25 cellular contexts compared by ENCODE assay signal in the genomic region with DNA sequence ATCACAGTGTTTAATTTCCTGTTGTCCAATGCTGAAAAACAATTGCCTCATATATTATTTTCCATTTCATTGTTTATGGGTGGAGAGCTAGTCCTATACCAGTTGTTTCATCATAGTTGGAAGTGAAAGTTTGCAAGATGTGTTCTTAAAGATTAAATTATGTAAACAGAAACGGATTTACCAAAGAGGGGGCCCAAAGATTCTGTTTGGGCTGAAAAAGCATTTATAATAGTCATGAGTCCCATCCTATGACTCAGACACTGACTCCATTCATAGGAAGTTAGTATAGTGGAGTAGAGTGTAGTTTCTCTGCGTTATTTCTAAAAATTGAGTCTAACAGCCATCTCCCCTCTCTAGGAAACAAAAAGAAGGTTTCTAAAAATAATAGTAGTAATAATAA. TPM values are rescaled to one million over a fixed set of nuclear protein-coding genes. Genes with fewer than 3 reads are reported as not detected.
DNase-seq lines count a peak whose midpoint lies in the region; ATAC-seq, FAIRE-seq and TF ChIP-seq lines count a peak whose summit lies in the region.
"Had no signal": no experiment of that assay in that cellular context is flagged by ENCODE, and none has a peak within 500 bp of the region (broad histone marks: within the 10 kb centered on the region; RNA-seq: fewer than 3 reads in every experiment).

No MANE protein-coding gene starts in this region.

- H3K9ac ChIP-seq in HepG2 (ENCODE audit: insufficient read depth, low read depth, low read length): no peak overlapping the region

- H3K79me2 ChIP-seq in HepG2 (ENCODE audit: insufficient read depth, low read length): no peaks in the 10 kb centered on the region

- no peaks in the 10 kb centered on the region; a peak in 1 of 5 replicates for H3K27me3 ChIP-seq in HepG2 (ENCODE audit: control insufficient read depth in 1 of 2, insufficient read depth in 2 of 2, low read length in 2 of 2)
- no peaks in the 10 kb centered on the region for H3K27me3 ChIP-seq in right lobe of liver
- H3K27me3 ChIP-seq in SJCRH30: no peaks in the 10 kb centered on the region
- H3K27me3 ChIP-seq: breast epithelium, tibial nerve had no signal

- TF ChIP-seq POLR2A in HepG2 (IDR thresholded peaks at IDR 0.05; ENCODE audit: insufficient read depth in 1 of 2, low read depth in 2 of 2, low read length in 2 of 2): no peak
- TF ChIP-seq POLR2A in right lobe of liver (IDR thresholded peaks at IDR 0.05): no peak

- TF ChIP-seq RAD21 in HepG2 (CRISPR knock-in tag; IDR thresholded peaks at IDR 0.05): no peak

- H3K4me3 ChIP-seq in HepG2 (replicated peaks in 1 of 3; ENCODE audit: insufficient read depth in 1 of 3, low read depth in 2 of 3, low read length in 3 of 3) (no peak overlapping the region), right lobe of liver (no peak overlapping the region), SJCRH30 (no peak overlapping the region)
- H3K4me3 ChIP-seq: A549, breast epithelium, mucosa of descending colon, tibial nerve had no signal

- WGBS in HepG2 (ENCODE audit: low lambda C conversion rate): 2% methylated on average over 2 of the region's 2 CpGs
- WGBS in right lobe of liver (ENCODE audit: insufficient coverage, low coverage, low lambda C conversion rate, missing lambda C conversion rate): 47% methylated on average over 2 of the region's 2 CpGs

- in situ Hi-C loops in HepG2 (cut with HindIII; ENCODE audit: extremely low pct_ligation_motif_present, low pct_unique_long_range_greater_than_20kb): no loop called here

- H3K36me3 ChIP-seq in HepG2 (replicated peaks in 1 of 2; ENCODE audit: control insufficient read depth in 1 of 2, insufficient read depth in 2 of 2, low read length in 2 of 2): no peaks in the 10 kb centered on the region
- no peaks in the 10 kb centered on the region for H3K36me3 ChIP-seq in right lobe of liver
- H3K36me3 ChIP-seq in SJCRH30: no peaks in the 10 kb centered on the region
- H3K36me3 ChIP-seq: breast epithelium, tibial nerve had no signal

- H3K4me1 ChIP-seq in HepG2 (ENCODE audit: insufficient read depth, low read length): peaks cover 33% of the 10 kb centered on the region
- H3K4me1 ChIP-seq in right lobe of liver: peaks cover 0 to 16% (median 5%) of the 10 kb centered on the region in 4 donors
- no peaks in the 10 kb centered on the region for H3K4me1 ChIP-seq in SJCRH30
- H3K4me1 ChIP-seq: breast epithelium had no signal

- CTCF ChIA-PET in HepG2 (lab: Yijun Ruan, JAX; ENCODE audit: low intra/inter-chr PET ratio, low total read pairs): no interaction called here

- FAIRE-seq in HepG2 (lab: Jason Lieb, UNC): no peak
- FAIRE-seq: A549, keratinocyte had no signal

- DNase-seq in HepG2 (ENCODE audit: low spot score) (no peak), right lobe of liver (no peak), amniotic epithelial cell (ENCODE audit: low read depth) (peak; percentile 90), fibroblast of the conjunctiva (ENCODE audit: low read depth) (peak; percentile 28), NCI-H2171 treated with DMSO at 0.1 percent for 48 hours (lab: John Stamatoyannopoulos, UW) (no peak), sciatic nerve (ENCODE audit: low spot score) (no peak), SJCRH30 (no peak)
- DNase-seq: activated CD4-positive, alpha-beta T cell treated with anti-CD3 and anti-CD28 coated beads for 4 hours; activated CD8-positive, alpha-beta memory T cell treated with anti-CD3 and anti-CD28 coated beads, Interleukin-2, amount 50 U/mL, for 48 hours; activated naive CD4-positive, alpha-beta T cell treated with Interleukin-2 at 50 U/mL for 16 hours; CD8-positive, alpha-beta memory T cell; effector memory CD8-positive, alpha-beta T cell; GF-D8; glutamatergic neuron; H7; mucosa of descending colon; NCI-H748 treated with DMSO at 0.1 percent for 48 hours; nucleus accumbens; Right ventricle myocardium superior; stimulated activated CD4-positive, alpha-beta T cell treated with anti-CD3 and anti-CD28 coated beads, Interleukin-4, amount 100 ng/mL, for 4 hours had no signal

- TF ChIP-seq EP300 in HepG2 (IDR thresholded peaks at IDR 0.05; ENCODE audit: low read depth in 2 of 2, low read length in 2 of 2): no peak
- TF ChIP-seq EP300 in HepG2 (CRISPR knock-in tag; IDR thresholded peaks at IDR 0.05; ENCODE audit: borderline replicate concordance): no peak

- no TSS peak for BruUV-seq in HepG2 (replicated peaks; lab: Mats Ljungman, UMichigan)

- POLR2A ChIA-PET in HepG2 (lab: Yijun Ruan, JAX): no interaction called here

- no peak overlapping the region for H2AFZ ChIP-seq in HepG2 (ENCODE audit: low read length)

- H3K27ac ChIP-seq in HepG2 (ENCODE audit: extremely low read length, insufficient read depth, low read length) (no peak overlapping the region), right lobe of liver (no peak overlapping the region), SJCRH30 (no peak overlapping the region)
- H3K27ac ChIP-seq: A549, breast epithelium, tibial nerve had no signal

- intact Hi-C loops in HepG2 (cut with micrococcal nuclease; ENCODE audit: unreplicated experiment) (no loop called here), right lobe of liver (cut with DNase I) (no loop called here), sciatic nerve (cut with DNase I) (no loop called here)

- ATAC-seq in HepG2 (no peak), right lobe of liver (no peak), HG03439 (IDR thresholded peaks at IDR 0.05; ENCODE audit: unreplicated experiment) (no peak), sciatic nerve (no peak)
- ATAC-seq: A549; effector memory CD8-positive, alpha-beta T cell; mucosa of descending colon had no signal

- TF ChIP-seq CTCF in HepG2 (CRISPR knock-in tag; IDR thresholded peaks at IDR 0.05): no peak
- TF ChIP-seq CTCF in right lobe of liver (IDR thresholded peaks at IDR 0.05): no peak

- no peaks in the 10 kb centered on the region for H3K9me3 ChIP-seq in HepG2 (ENCODE audit: low read length)
- no peaks in the 10 kb centered on the region for H3K9me3 ChIP-seq in right lobe of liver
- H3K9me3 ChIP-seq in SJCRH30 (replicated peaks): 0 out of 2 replicates have a peak, but pooled peaks cover 3% of the 10 kb centered on the region
- H3K9me3 ChIP-seq: breast epithelium, mucosa of descending colon, tibial nerve had no signal

- H4K20me1 ChIP-seq in HepG2 (ENCODE audit: insufficient read depth, low read length): no peaks in the 10 kb centered on the region

- peak overlapping the region; percentile 15; the same call in 1 of the 2 replicates for H3K4me2 ChIP-seq in HepG2 (ENCODE audit: low read depth, low read length)
- H3K4me2 ChIP-seq: A549 had no signal

TF ChIP-seq in HepG2, 621 proteins besides CTCF, POLR2A, EP300 and RAD21:
- TF ChIP-seq MED8 (CRISPR knock-in tag; IDR thresholded peaks at IDR 0.05; ENCODE audit: insufficient replicate concordance) (no peak), PRPF4 (IDR thresholded peaks at IDR 0.05; ENCODE audit: low read depth, low read length, poor library complexity, severe bottlenecking) (no peak), FOXP1 (IDR thresholded peaks at IDR 0.05) (no peak), FOXP1 (CRISPR knock-in tag; IDR thresholded peaks at IDR 0.05) (0 out of 2 replicates have a peak, but pooled peaks have one; percentile 15), NR2F2 (IDR thresholded peaks at IDR 0.05; ENCODE audit: borderline replicate concordance, low read depth) (no peak)
- TF ChIP-seq, protein P1, sequence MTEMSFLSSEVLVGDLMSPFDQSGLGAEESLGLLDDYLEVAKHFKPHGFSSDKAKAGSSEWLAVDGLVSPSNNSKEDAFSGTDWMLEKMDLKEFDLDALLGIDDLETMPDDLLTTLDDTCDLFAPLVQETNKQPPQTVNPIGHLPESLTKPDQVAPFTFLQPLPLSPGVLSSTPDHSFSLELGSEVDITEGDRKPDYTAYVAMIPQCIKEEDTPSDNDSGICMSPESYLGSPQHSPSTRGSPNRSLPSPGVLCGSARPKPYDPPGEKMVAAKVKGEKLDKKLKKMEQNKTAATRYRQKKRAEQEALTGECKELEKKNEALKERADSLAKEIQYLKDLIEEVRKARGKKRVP (CRISPR knock-in tag; IDR thresholded peaks at IDR 0.05): peak in 1 of 2 experiments; percentile 30; a peak in 1 of 4 replicates

RNA-seq across cellular contexts. Expression of a gene that starts 24.3 kb away (rescaled TPM):
- 5.5 and 25.9 TPM in 2 replicates for total RNA-seq in HepG2 (2016; rRNA removed; fragmentation: Illumina TruSeq; extraction: Trizol)
- total RNA-seq in HepG2 (2016; cell fraction: cytosol; rRNA removed; fragmentation: Illumina TruSeq; extraction: Trizol; ENCODE audit: low read depth): 2.7 and 3.1 TPM in 2 replicates
- total RNA-seq in HepG2 (2016; cell fraction: insoluble cytoplasmic fraction; rRNA removed; fragmentation: Illumina TruSeq; extraction: Trizol): 5.7 and 27.3 TPM in 2 replicates
- total RNA-seq in HepG2 (2016; cell fraction: membrane; rRNA removed; fragmentation: Illumina TruSeq; extraction: Trizol): 4.4 and 4.9 TPM in 2 replicates
- total RNA-seq in HepG2 (2016; cell fraction: nucleus; rRNA removed; fragmentation: Illumina TruSeq; extraction: Trizol): 68.6 TPM in 2 replicates
- 60.6 and 64.4 TPM in 2 replicates for polyA plus RNA-seq in HepG2 (2011; rRNA removed)
- polyA plus RNA-seq in HepG2 (2011; cell fraction: cytosol; rRNA removed): 15.1 and 18.0 TPM in 2 replicates
- 119 and 131 TPM in 2 replicates for polyA plus RNA-seq in HepG2 (2011; cell fraction: nucleus; rRNA removed)
- polyA plus RNA-seq in HepG2 (2012): 6.7 and 12.3 TPM in 2 replicates
- polyA plus RNA-seq in HepG2 (2016; cell fraction: cytosol; fragmentation: Illumina TruSeq; extraction: Trizol; ENCODE audit: low read depth): 1.2 and 1.6 TPM in 2 replicates
- polyA plus RNA-seq in HepG2 (2016; cell fraction: insoluble cytoplasmic fraction; fragmentation: Illumina TruSeq; extraction: Trizol; ENCODE audit: low read depth): 3.7 and 4.3 TPM in 2 replicates
- polyA plus RNA-seq in HepG2 (2016; cell fraction: membrane; fragmentation: Illumina TruSeq; extraction: Trizol; ENCODE audit: low read depth): 1.9 and 2.3 TPM in 2 replicates
- 93.3 and 117 TPM in 2 replicates for polyA plus RNA-seq in HepG2 (2016; cell fraction: nucleus; fragmentation: Illumina TruSeq; extraction: Trizol; ENCODE audit: insufficient read depth, low read depth)
- polyA minus RNA-seq in HepG2 (2011; rRNA and poly(A)+ RNA removed; ENCODE audit: low replicate concordance): 12.8 and 49.4 TPM in 2 replicates
- 11.4 and 16.5 TPM in 2 replicates for polyA minus RNA-seq in HepG2 (2011; cell fraction: cytosol; rRNA and poly(A)+ RNA removed)
- 170 and 306 TPM in 2 replicates for polyA minus RNA-seq in HepG2 (2011; cell fraction: nucleus; rRNA and poly(A)+ RNA removed)
- total RNA-seq in right lobe of liver: 10 to 100 TPM; 23.4 to 83.1 (median 44.4) TPM
- total RNA-seq in sciatic nerve: 91.6 TPM
- 5.6 and 5.7 TPM in 2 replicates for total RNA-seq in SJCRH30 (2014; rRNA removed; shearing (Covaris generic))

Comparison
In these comparisons a context has a peak if more than half of its experiments do, and no peak if none do; other contexts are left out.
1. DNase-seq: peak in amniotic epithelial cell (single experiment) and fibroblast of the conjunctiva (single experiment); none in HepG2 (single experiment), right lobe of liver (0 of 3), NCI-H2171 treated with DMSO at 0.1 percent for 48 hours (single experiment), sciatic nerve (single experiment) and SJCRH30 (0 of 2).